8 cellular contexts compared by ENCODE assay signal in the genomic region with DNA sequence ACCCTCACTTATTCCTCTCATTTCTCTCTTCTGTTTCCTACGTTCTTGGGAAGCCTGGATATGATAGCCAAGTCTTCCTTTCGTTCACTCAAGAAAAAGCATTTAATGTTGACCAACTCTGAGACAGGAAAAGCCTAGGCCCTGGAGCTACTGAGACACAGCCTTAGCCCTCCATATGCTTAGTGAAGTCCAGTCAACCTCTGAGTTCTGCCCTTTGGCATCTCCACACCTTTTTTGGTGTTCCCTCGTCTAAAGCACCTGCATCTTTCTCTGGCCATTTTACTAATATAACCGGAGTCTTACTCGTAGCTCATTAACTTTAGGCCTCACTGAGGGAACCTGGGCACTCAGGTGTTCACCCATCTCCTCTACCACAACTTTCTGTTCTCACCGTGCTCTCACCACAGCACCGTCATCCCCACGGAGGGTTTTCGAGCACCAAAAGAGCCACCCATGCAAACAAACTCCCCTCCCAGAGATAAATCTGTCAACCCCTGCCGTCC. TPM values are rescaled to one million over a fixed set of nuclear protein-coding genes. Genes with fewer than 3 reads are reported as not detected.
DNase-seq lines count a peak whose midpoint lies in the region; ATAC-seq and TF ChIP-seq lines count a peak whose summit lies in the region.

No MANE protein-coding gene starts in this region.

- peak; percentile 36 for ATAC-seq in HG02973 (IDR thresholded peaks at IDR 0.05; ENCODE audit: unreplicated experiment)
- peak; percentile 8 for ATAC-seq in activated CD8-positive, alpha-beta T cell treated with anti-CD3 and anti-CD28 coated beads, Interleukin-2, amount 10 ng/mL, durations not matched to agents 7 days and 5 days

- TF ChIP-seq POLR2A in spleen (IDR thresholded peaks at IDR 0.05) = no peak

- H3K27ac Mint-ChIP-seq in T-helper 1 cell treated with Interleukin-12 subunit alpha and Interleukin-12 subunit beta and Interleukin-4 antibody, amounts not matched to agents 30 μg/mL and 1 μg/mL, for 36 hours = peak overlapping the region; percentile 99
- H3K27ac Mint-ChIP-seq in activated CD8-positive, alpha-beta T cell treated with anti-CD3 and anti-CD28 coated beads, Interleukin-2, amount 10 ng/mL, durations not matched to agents 7 days and 5 days = peak overlapping the region; percentile 100

- H3K36me3 ChIP-seq in right atrium auricular region (no peaks in the 10 kb centered on the region), spleen (peaks cover 0 to 15% (median 0%) of the 10 kb centered on the region in 6 donors)

- H3K9me3 ChIP-seq in right atrium auricular region (no peaks in the 10 kb centered on the region), spleen (no peaks in the 10 kb centered on the region)

- peak overlapping the region; percentile 76 to 83 for H3K4me3 ChIP-seq in right atrium auricular region
- peak overlapping the region; percentile 52 to 91 (median 71) for H3K4me3 ChIP-seq in spleen

- TF ChIP-seq CTCF in right atrium auricular region (IDR thresholded peaks at IDR 0.05) (no peak), spleen (IDR thresholded peaks at IDR 0.05 in 8 of 11, conservative IDR thresholded peaks at IDR 0.05 in 3 of 11) (no peak)

- 12 to 22% (median 13%) methylated on average over 10 of the region's 10 CpGs for WGBS in spleen, 5 donors

- CTCF ChIA-PET in activated CD8-positive, alpha-beta T cell treated with anti-CD3 and anti-CD28 coated beads, Interleukin-2, amount 10 ng/mL, durations not matched to agents 7 days and 5 days (lab: Charles Lee) = interaction anchor here (0.6 to 4.9 kb wide), 12 partner anchors 10 to 515 kb away, joined by 3 to 25 read pairs (median 4); no protein-coding TSS in a partner anchor

- peaks cover 24% of the 10 kb centered on the region for H3K36me3 Mint-ChIP-seq in T-helper 1 cell treated with Interleukin-12 subunit alpha and Interleukin-12 subunit beta and Interleukin-4 antibody, amounts not matched to agents 30 μg/mL and 1 μg/mL, for 36 hours (ENCODE audit: low read depth)
- peaks cover 42% of the 10 kb centered on the region for H3K36me3 Mint-ChIP-seq in activated CD8-positive, alpha-beta T cell treated with anti-CD3 and anti-CD28 coated beads, Interleukin-2, amount 10 ng/mL, durations not matched to agents 7 days and 5 days (ENCODE audit: low read depth)

- intact Hi-C loops in spleen (cut with DNase I; ENCODE audit: low total_unique reads) = no loop called here

- DNase-seq in T-helper 1 cell (no peak), right atrium auricular region (ENCODE audit: low spot score) (no peak), spleen (no peak), cortex of kidney (lab: John Stamatoyannopoulos, UW) (no peak), NCI-H1092 treated with DMSO at 0.1 percent for 48 hours (lab: John Stamatoyannopoulos, UW) (no peak)
- no peak for DNase-seq in activated CD8-positive, alpha-beta T cell treated with anti-CD3 and anti-CD28 coated beads, Interleukin-2, amount 10 ng/mL, durations not matched to agents 7 days and 5 days

- H3K27ac ChIP-seq in right atrium auricular region (peak overlapping the region; percentile 94 to 96), spleen (peak overlapping the region; percentile 94 to 99 (median 98))

- peak overlapping the region; percentile 98 for H3K4me3 Mint-ChIP-seq in T-helper 1 cell treated with Interleukin-12 subunit alpha and Interleukin-12 subunit beta and Interleukin-4 antibody, amounts not matched to agents 30 μg/mL and 1 μg/mL, for 36 hours
- peak overlapping the region; percentile 97 for H3K4me3 Mint-ChIP-seq in activated CD8-positive, alpha-beta T cell treated with anti-CD3 and anti-CD28 coated beads, Interleukin-2, amount 10 ng/mL, durations not matched to agents 7 days and 5 days

- no peaks in the 10 kb centered on the region for H3K9me3 Mint-ChIP-seq in T-helper 1 cell treated with Interleukin-12 subunit alpha and Interleukin-12 subunit beta and Interleukin-4 antibody, amounts not matched to agents 30 μg/mL and 1 μg/mL, for 36 hours
- no peaks in the 10 kb centered on the region for H3K9me3 Mint-ChIP-seq in activated CD8-positive, alpha-beta T cell treated with anti-CD3 and anti-CD28 coated beads, Interleukin-2, amount 10 ng/mL, durations not matched to agents 7 days and 5 days (ENCODE audit: insufficient read depth)

- H3K27me3 Mint-ChIP-seq in T-helper 1 cell treated with Interleukin-12 subunit alpha and Interleukin-12 subunit beta and Interleukin-4 antibody, amounts not matched to agents 30 μg/mL and 1 μg/mL, for 36 hours (ENCODE audit: low read depth) = no peaks in the 10 kb centered on the region
- no peaks in the 10 kb centered on the region for H3K27me3 Mint-ChIP-seq in activated CD8-positive, alpha-beta T cell treated with anti-CD3 and anti-CD28 coated beads, Interleukin-2, amount 10 ng/mL, durations not matched to agents 7 days and 5 days (ENCODE audit: low read depth)

- no peaks in the 10 kb centered on the region for H3K27me3 ChIP-seq in right atrium auricular region
- no peaks in the 10 kb centered on the region for H3K27me3 ChIP-seq in spleen (replicated peaks in 1 of 7)

- peaks cover 0 to 10% of the 10 kb centered on the region in 2 donors for H3K4me1 ChIP-seq in right atrium auricular region
- peaks cover 4 to 66% (median 29%) of the 10 kb centered on the region in 6 donors for H3K4me1 ChIP-seq in spleen

- POLR2A ChIA-PET in activated CD8-positive, alpha-beta T cell treated with anti-CD3 and anti-CD28 coated beads, Interleukin-2, amount 10 ng/mL, durations not matched to agents 7 days and 5 days (lab: Charles Lee) = interaction anchor here (0.7 to 6.6 kb wide), 14 partner anchors 9 to 257 kb away, joined by 3 to 114 read pairs (median 4); partner anchors contain the start of genes BCL2A1 and ZFAND6

- peaks cover 30% of the 10 kb centered on the region for H3K4me1 Mint-ChIP-seq in T-helper 1 cell treated with Interleukin-12 subunit alpha and Interleukin-12 subunit beta and Interleukin-4 antibody, amounts not matched to agents 30 μg/mL and 1 μg/mL, for 36 hours (ENCODE audit: low read depth)
- H3K4me1 Mint-ChIP-seq in activated CD8-positive, alpha-beta T cell treated with anti-CD3 and anti-CD28 coated beads, Interleukin-2, amount 10 ng/mL, durations not matched to agents 7 days and 5 days (ENCODE audit: low read depth) = peaks cover 58% of the 10 kb centered on the region

RNA-seq across cellular contexts. Expression of gene MTHFS, which starts 0.6 kb away (rescaled TPM):
- 10 to 100 TPM; 37.0 to 41.3 TPM for total RNA-seq in activated CD8-positive, alpha-beta T cell treated with anti-CD3 and anti-CD28 coated beads, Interleukin-2, amount 10 ng/mL, durations not matched to agents 7 days and 5 days
- total RNA-seq in right atrium auricular region (10 to 100 TPM in 1 of 2 donors, 1 to 10 TPM in 1; 8.0 to 12.0 TPM), spleen (10 to 100 TPM; 11.7 to 30.6 (median 26.0) TPM)
- polyA plus RNA-seq in spleen = 10 to 100 TPM; 33.0 to 54.2 (median 46.5) TPM
